Comparison of ENCODE assay signal across 8 cellular contexts in genomic region chr6:7261030-7261841, GRCh38. TPM values are rescaled to one million over a fixed set of nuclear protein-coding genes. Genes with fewer than 3 reads are reported as not detected.
DNase-seq lines count a peak whose midpoint lies in the region; ATAC-seq and TF ChIP-seq lines count a peak whose summit lies in the region.

No MANE protein-coding gene starts in this region.

- peak overlapping the region; percentile 87 to 99 for H4K8ac ChIP-seq in IMR-90 (ENCODE audit: low read depth in 2 of 2, low read length in 2 of 2)

- H2BK120ac ChIP-seq in IMR-90 (ENCODE audit: low read depth, low read length), result peak overlapping the region; percentile 88

- H3K18ac ChIP-seq in IMR-90 (ENCODE audit: low read depth, low read length), result peak overlapping the region; percentile 81

- 0 out of 2 replicates have a peak overlapping the region, but pooled peaks have one; percentile 38 for H2BK20ac ChIP-seq in IMR-90 (ENCODE audit: low read depth, low read length)

- peak; percentile 99 for DNase-seq in Caki2 (ENCODE audit: low read depth)
- DNase-seq in IMR-90, result peak; percentile 80
- peak; percentile 80 for DNase-seq in RKO (ENCODE audit: low spot score)
- DNase-seq in astrocyte of the cerebellum (ENCODE audit: low read depth), result peak; percentile 49
- DNase-seq in hepatic stellate cell (ENCODE audit: low spot score), result peak; percentile 100
- DNase-seq in pulmonary artery endothelial cell (ENCODE audit: low read depth, low spot score), result peak; percentile 43

- peak overlapping the region; percentile 89 for H4K5ac ChIP-seq in IMR-90 (ENCODE audit: low read depth, low read length)

- peak overlapping the region; percentile 87 for H3K14ac ChIP-seq in IMR-90 (replicated peaks; ENCODE audit: low read depth, low read length)

- no peak for TF ChIP-seq RAD21 in IMR-90 (IDR thresholded peaks at IDR 0.05; ENCODE audit: low read length)

- peak overlapping the region; percentile 36; the same call in 1 of the 2 replicates for H3K56ac ChIP-seq in IMR-90 (ENCODE audit: extremely low read depth, insufficient read depth, low read length)

- H3K9me3 ChIP-seq in IMR-90 (ENCODE audit: control insufficient read depth, insufficient read depth, low read length), result peaks cover 4% of the 10 kb centered on the region

- H2AK9ac ChIP-seq in IMR-90 (replicated peaks; ENCODE audit: low read depth, low read length, poor library complexity), result peak overlapping the region; percentile 98

- peak overlapping the region; percentile 48 for H2BK5ac ChIP-seq in IMR-90 (ENCODE audit: low read depth, low read length, poor library complexity, severe bottlenecking)

- H3K9me1 ChIP-seq in IMR-90 (ENCODE audit: insufficient read depth, low read length), result peaks cover 9% of the 10 kb centered on the region

- TF ChIP-seq POLR2A in IMR-90 (IDR thresholded peaks at IDR 0.05; ENCODE audit: low read depth, low read length), result peak; percentile 61; the same call in 1 of the 2 replicates

- H3K36me3 ChIP-seq in IMR-90 (ENCODE audit: control insufficient read depth, insufficient read depth, low read length), result no peaks in the 10 kb centered on the region

- H3K4ac ChIP-seq in IMR-90 (ENCODE audit: low read depth, low read length), result peak overlapping the region; percentile 92

- TF ChIP-seq CTCF in IMR-90 (conservative IDR thresholded peaks at IDR 0.05; ENCODE audit: low read depth, low read length) (no peak), astrocyte of the cerebellum (IDR thresholded peaks at IDR 0.05; ENCODE audit: low read depth, low read length, missing control alignments) (no peak)

- WGBS in IMR-90 (ENCODE audit: extremely low coverage in 2 of 2, insufficient read length in 1 of 2), 2 experiments, result 4% methylated on average over 9 of the region's 43 CpGs; no CpG with 5 or more reads in 1 of the 2 experiments

- no TSS peak for BruUV-seq in IMR-90 (replicated peaks; lab: Mats Ljungman, UMichigan)

- H3K4me3 ChIP-seq in IMR-90 (ENCODE audit: insufficient read depth, low read depth, low read length) (peak overlapping the region; percentile 75), astrocyte of the cerebellum (ENCODE audit: low read depth, low read length) (peak overlapping the region; percentile 72)

- POLR2A ChIA-PET in IMR-90 (lab: Charles Lee; ENCODE audit: unreplicated experiment), result no interaction called here

- H3K9ac ChIP-seq in IMR-90 (ENCODE audit: low read depth, low read length), result peak overlapping the region; percentile 89

- in situ Hi-C loops in Caki2 (cut with HindIII; ENCODE audit: low pct_unique_long_range_greater_than_20kb, low sequenced_read_pairs), result no loop called here
- in situ Hi-C loops in IMR-90 (cut with MboI; ENCODE audit: low sequenced_read_pairs), result no loop called here
- in situ Hi-C loops in astrocyte of the cerebellum (cut with HindIII; ENCODE audit: low sequenced_read_pairs), result no loop called here

- no peaks in the 10 kb centered on the region for H3K27me3 ChIP-seq in IMR-90 (ENCODE audit: control insufficient read depth, insufficient read depth, low read length)

- H3K4me2 ChIP-seq in IMR-90 (ENCODE audit: low read depth, low read length), result peak overlapping the region; percentile 81

- dilution Hi-C loops in IMR-90 (cut with HindIII; ENCODE audit: low sequenced_read_pairs, unreplicated experiment), result no loop called here

- H4K91ac ChIP-seq in IMR-90 (ENCODE audit: insufficient read depth, low read depth, low read length), result peak overlapping the region; percentile 95

- H3K27ac ChIP-seq in IMR-90 (ENCODE audit: insufficient read depth, low read length), result peak overlapping the region; percentile 76

- H2AK5ac ChIP-seq in IMR-90 (ENCODE audit: low read depth, low read length), result peak overlapping the region; percentile 82; the same call in 1 of the 2 replicates

- H4K20me1 ChIP-seq in IMR-90 (ENCODE audit: insufficient read depth, low read length), result no peaks in the 10 kb centered on the region

- intact Hi-C loops in IMR-90 (cut with micrococcal nuclease), result loop anchor here (5.0 kb wide), 1 partner anchor 584 kb away; no protein-coding TSS in a partner anchor

- H3K79me1 ChIP-seq in IMR-90 (ENCODE audit: low read depth in 1 of 2, low read length in 2 of 2), result no peaks in the 10 kb centered on the region

- CTCF ChIA-PET in IMR-90 (lab: Yijun Ruan, JAX), result no interaction called here

- ATAC-seq in GM19467 (IDR thresholded peaks at IDR 0.05; ENCODE audit: unreplicated experiment), result peak; percentile 55
- ATAC-seq in IMR-90 (ENCODE audit: low read depth), result peak; percentile 100
- no peak for ATAC-seq in HG03159 (IDR thresholded peaks at IDR 0.05; ENCODE audit: unreplicated experiment)

- peak overlapping the region; percentile 96 for H2AFZ ChIP-seq in IMR-90 (replicated peaks; ENCODE audit: low read length, poor library complexity)

- peak overlapping the region; percentile 42; the same call in 1 of the 3 replicates for H2BK15ac ChIP-seq in IMR-90 (ENCODE audit: low read depth, low read length)

- peak overlapping the region; percentile 76 for H3K23ac ChIP-seq in IMR-90 (ENCODE audit: low read depth, low read length)

- H3K4me1 ChIP-seq in IMR-90 (ENCODE audit: control insufficient read depth, insufficient read depth, low read length), result peaks cover 3% of the 10 kb centered on the region

TF ChIP-seq in IMR-90, 13 proteins besides CTCF, POLR2A, EP300 and RAD21:
- TF ChIP-seq MAZ (IDR thresholded peaks at IDR 0.05; ENCODE audit: borderline replicate concordance, low read depth, low read length), result 0 out of 2 replicates have a peak, but pooled peaks have one; percentile 27
- TF ChIP-seq SMC3 (IDR thresholded peaks at IDR 0.05; ENCODE audit: low read depth, low read length), result no peak
- TF ChIP-seq MXI1 (IDR thresholded peaks at IDR 0.05; ENCODE audit: borderline replicate concordance, low read depth, low read length), result peak; percentile 85; the same call in 1 of the 2 replicates
- TF ChIP-seq, protein P1, sequence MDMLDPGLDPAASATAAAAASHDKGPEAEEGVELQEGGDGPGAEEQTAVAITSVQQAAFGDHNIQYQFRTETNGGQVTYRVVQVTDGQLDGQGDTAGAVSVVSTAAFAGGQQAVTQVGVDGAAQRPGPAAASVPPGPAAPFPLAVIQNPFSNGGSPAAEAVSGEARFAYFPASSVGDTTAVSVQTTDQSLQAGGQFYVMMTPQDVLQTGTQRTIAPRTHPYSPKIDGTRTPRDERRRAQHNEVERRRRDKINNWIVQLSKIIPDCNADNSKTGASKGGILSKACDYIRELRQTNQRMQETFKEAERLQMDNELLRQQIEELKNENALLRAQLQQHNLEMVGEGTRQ (IDR thresholded peaks at IDR 0.05; ENCODE audit: low read depth, low read length), result peak; percentile 49; the same call in 1 of the 2 replicates
- TF ChIP-seq CEBPB (IDR thresholded peaks at IDR 0.05; ENCODE audit: low read depth, low read length), result no peak

RNA-seq across cellular contexts. Expression of gene SSR1, which starts 51.8 kb away (rescaled TPM):
- 121 and 146 TPM in 2 replicates for total RNA-seq in Caki2 (2014; rRNA removed; shearing (Covaris generic); ENCODE audit: low replicate concordance)
- 120 and 213 TPM in 2 replicates for total RNA-seq in IMR-90 (2012; rRNA removed)
- polyA plus RNA-seq in IMR-90 (2012; rRNA removed), result 110 and 115 TPM in 2 replicates
- polyA plus RNA-seq in IMR-90 (2012; cell fraction: cytosol; rRNA removed), result 16.4 and 30.1 TPM in 2 replicates
- polyA plus RNA-seq in IMR-90 (2012; cell fraction: nucleus; rRNA removed; ENCODE audit: low replicate concordance), result 4.4 and 31.2 TPM in 2 replicates
- total RNA-seq in pulmonary artery endothelial cell, result 129 and 160 TPM in 2 replicates

Comparison
In these comparisons a context has a peak if more than half of its experiments do, and no peak if none do; other contexts are left out.
1. DNase-seq: peak in every context shown above with its lines; median percentile 100 in hepatic stellate cell; 99 in Caki2; 80 in IMR-90; 80 in RKO; 49 in astrocyte of the cerebellum; 43 in pulmonary artery endothelial cell.